12 cellular contexts compared by ENCODE assay signal in the genomic region with DNA sequence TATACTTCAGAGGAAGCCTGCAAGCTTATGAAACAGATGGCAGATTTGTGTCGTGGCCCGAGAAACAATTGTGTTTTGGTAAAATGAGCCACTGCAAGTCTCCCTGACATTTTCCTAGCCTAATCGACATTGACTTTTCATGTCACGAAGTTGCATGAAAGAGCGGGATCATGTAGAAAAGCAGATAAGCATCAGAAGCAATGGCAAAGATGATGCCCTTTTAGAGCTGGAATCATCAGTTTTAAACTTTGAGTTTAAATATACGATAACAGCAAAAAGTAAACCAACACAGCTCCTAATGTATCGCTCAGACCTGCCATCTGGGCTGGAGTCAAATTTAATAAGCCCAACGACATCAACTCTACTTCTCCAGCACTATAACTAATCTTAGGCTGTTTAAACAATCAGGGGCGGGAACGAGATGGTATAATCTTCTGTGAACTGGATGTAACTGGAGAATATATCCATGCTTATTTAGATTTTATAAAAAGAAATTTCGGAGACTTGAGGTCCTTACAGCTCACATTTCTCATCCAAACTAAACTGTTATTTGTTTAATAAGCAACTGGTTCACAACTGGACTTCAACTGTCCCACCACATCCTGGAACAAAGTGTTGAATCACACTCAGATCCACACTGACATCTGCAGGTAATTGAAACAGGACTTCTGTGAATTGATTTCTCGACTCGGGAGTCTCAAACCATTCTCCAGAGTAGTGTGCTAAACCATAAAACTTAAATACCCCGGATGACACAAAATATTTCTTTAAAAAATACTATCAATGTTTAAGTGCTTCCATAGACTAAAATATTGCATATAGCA. TPM values are rescaled to one million over a fixed set of nuclear protein-coding genes. Genes with fewer than 3 reads are reported as not detected.
DNase-seq lines count a peak whose midpoint lies in the region; ATAC-seq and TF ChIP-seq lines count a peak whose summit lies in the region.
"Had no signal": no experiment of that assay in that cellular context is flagged by ENCODE, and none has a peak within 500 bp of the region (broad histone marks: within the 10 kb centered on the region; RNA-seq: fewer than 3 reads in every experiment).

No MANE protein-coding gene starts in this region.

- in situ Hi-C loops in SK-MEL-5 (cut with HindIII; ENCODE audit: low pct_unique_long_range_greater_than_20kb, low sequenced_read_pairs): no loop called here

- H3K27ac ChIP-seq in foreskin keratinocyte: no peak overlapping the region
- H3K27ac ChIP-seq: HL-60 had no signal

- ATAC-seq in foreskin keratinocyte (no peak), HG02571 (IDR thresholded peaks at IDR 0.05; ENCODE audit: unreplicated experiment) (no peak), HG02798 (IDR thresholded peaks at IDR 0.05; ENCODE audit: poor library complexity, unreplicated experiment) (no peak)

- no peaks in the 10 kb centered on the region for H3K27me3 ChIP-seq in foreskin keratinocyte

- TF ChIP-seq CTCF in foreskin keratinocyte (conservative IDR thresholded peaks at IDR 0.05): peak; percentile 53

- DNase-seq in AG08396 (ENCODE audit: low spot score): peak; percentile 18
- peak; percentile 62 for DNase-seq in HCEC 1CT
- DNase-seq in SK-MEL-5 (ENCODE audit: low read depth, low spot score): peak; percentile 34
- peak in 1 of 2 donors; percentile 11 for DNase-seq in foreskin keratinocyte
- no peak for DNase-seq in GOT3 (lab: John Stamatoyannopoulos, UW)
- DNase-seq in NCI-H1436 treated with DMSO at 0.1 percent for 48 hours (lab: John Stamatoyannopoulos, UW): no peak
- DNase-seq: activated T-cell treated with anti-CD3 and anti-CD28 coated beads for 4 hours; SIG-M5; stimulated activated CD4-positive, alpha-beta T cell treated with anti-CD3 and anti-CD28 coated beads, Interleukin-4, amount 100 ng/mL, for 24 hours had no signal

- H3K4me1 ChIP-seq in foreskin keratinocyte: no peaks in the 10 kb centered on the region

RNA-seq across cellular contexts. Expression of gene PABIR2, which starts 43.6 kb away (rescaled TPM):
- 5.9 and 6.0 TPM in 2 replicates for total RNA-seq in SK-MEL-5 (2014; rRNA removed; shearing (Covaris generic))
- polyA plus RNA-seq in SK-MEL-5 (2015; cell fraction: cytosol; rRNA removed): 21.3 and 27.1 TPM in 2 replicates
- polyA plus RNA-seq in SK-MEL-5 (2015; cell fraction: nucleus; rRNA removed): 58.1 and 62.9 TPM in 2 replicates
- 18.7 and 20.6 TPM in 2 replicates for total RNA-seq in foreskin keratinocyte
- polyA plus RNA-seq in foreskin keratinocyte: 10.0 and 13.0 TPM in 2 replicates

Comparison
In these comparisons a context has a peak if more than half of its experiments do, and no peak if none do; other contexts are left out.
1. DNase-seq: peak in AG08396 (single experiment), HCEC 1CT (single experiment) and SK-MEL-5 (single experiment); none in GOT3 (single experiment) and NCI-H1436 treated with DMSO at 0.1 percent for 48 hours (single experiment).